1 cellular context compared by ENCODE assay signal in the genomic region with DNA sequence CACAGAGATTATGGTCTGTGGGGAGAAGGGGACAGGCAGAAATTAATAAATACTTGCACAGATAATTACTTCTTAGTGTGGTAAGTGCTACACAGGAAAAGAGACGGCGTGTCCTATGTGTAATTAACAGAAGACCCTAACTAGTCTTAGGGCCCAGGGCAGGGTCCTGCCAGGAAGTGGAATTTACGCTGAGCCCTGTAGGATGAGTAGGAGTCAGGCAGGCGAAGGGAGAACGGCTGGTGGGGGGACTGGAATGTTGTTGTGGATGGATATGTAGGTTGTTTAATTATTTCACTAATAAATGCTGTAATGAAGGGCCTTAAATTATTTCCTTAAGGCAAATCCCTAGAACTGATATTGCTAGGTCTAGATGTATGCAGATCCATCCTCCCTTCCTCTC.
TF ChIP-seq lines count a peak whose summit lies in the region.

No MANE protein-coding gene starts in this region.

TF ChIP-seq in GM23338, 12 proteins besides CTCF, POLR2A, EP300 and RAD21 (continued from another document):
- no peak for TF ChIP-seq NANOG (IDR thresholded peaks at IDR 0.05; ENCODE audit: borderline replicate concordance)
